ENCODE assay signal across 8 cellular contexts in genomic region chr19:10431943-10432735, GRCh38. TPM values are rescaled to one million over a fixed set of nuclear protein-coding genes. Genes with fewer than 3 reads are reported as not detected.
DNase-seq lines count a peak whose midpoint lies in the region; ATAC-seq and TF ChIP-seq lines count a peak whose summit lies in the region.

No MANE protein-coding gene starts in this region.

- no peaks in the 10 kb centered on the region for H3K9me3 Mint-ChIP-seq in activated naive CD4-positive, alpha-beta T cell treated with anti-CD3 and anti-CD28 coated beads, Interleukin-2, amount 50 U/mL, for 24 hours

- H3K27me3 ChIP-seq in right atrium auricular region: no peaks in the 10 kb centered on the region
- H3K27me3 ChIP-seq in skeletal muscle tissue (ENCODE audit: control insufficient read depth in 3 of 3, insufficient read depth in 3 of 3, low read length in 3 of 3): no peaks in the 10 kb centered on the region

- H3K27ac Mint-ChIP-seq in activated naive CD4-positive, alpha-beta T cell treated with anti-CD3 and anti-CD28 coated beads, Interleukin-2, amount 50 U/mL, for 24 hours: no peak overlapping the region

- H3K4me1 Mint-ChIP-seq in activated naive CD4-positive, alpha-beta T cell treated with anti-CD3 and anti-CD28 coated beads, Interleukin-2, amount 50 U/mL, for 24 hours: peaks cover 37% of the 10 kb centered on the region

- H3K4me3 ChIP-seq in right atrium auricular region (peak overlapping the region; percentile 56 to 68), skeletal muscle tissue (ENCODE audit: low read length in 3 of 3) (peak overlapping the region; percentile 74 to 90 (median 74))

- H3K36me3 ChIP-seq in right atrium auricular region (no peaks in the 10 kb centered on the region), skeletal muscle tissue (ENCODE audit: control insufficient read depth in 3 of 3, insufficient read depth in 3 of 3, low read length in 3 of 3) (peaks cover 0 to 2% (median 0%) of the 10 kb centered on the region in 3 donors)

- no peaks in the 10 kb centered on the region for H3K36me3 Mint-ChIP-seq in activated naive CD4-positive, alpha-beta T cell treated with anti-CD3 and anti-CD28 coated beads, Interleukin-2, amount 50 U/mL, for 24 hours

- H3K4me1 ChIP-seq in right atrium auricular region: peaks cover 0 to 30% of the 10 kb centered on the region in 2 donors
- H3K4me1 ChIP-seq in skeletal muscle tissue (ENCODE audit: control insufficient read depth in 3 of 3, insufficient read depth in 3 of 3, low read length in 3 of 3): peaks cover 15 to 37% (median 35%) of the 10 kb centered on the region in 3 donors

- no peak for TF ChIP-seq CTCF in right atrium auricular region (IDR thresholded peaks at IDR 0.05)

- peak overlapping the region; percentile 73 to 95 (median 87) for H3K9ac ChIP-seq in skeletal muscle tissue (ENCODE audit: low read depth in 1 of 3, low read length in 3 of 3)

- H3K9me3 ChIP-seq in right atrium auricular region: no peaks in the 10 kb centered on the region
- no peaks in the 10 kb centered on the region for H3K9me3 ChIP-seq in skeletal muscle tissue (ENCODE audit: control insufficient read depth in 3 of 3, low read length in 3 of 3)

- no peak for ATAC-seq in HG02588 (IDR thresholded peaks at IDR 0.05; ENCODE audit: unreplicated experiment)

- DNase-seq in GM04504 (ENCODE audit: low read depth) (peak; percentile 21), RKO (ENCODE audit: low spot score) (peak; percentile 52), right atrium auricular region (ENCODE audit: low spot score) (no peak), Kasumi-1 (lab: John Stamatoyannopoulos, UW) (no peak), midbrain (lab: John Stamatoyannopoulos, UW) (no peak)

- H3K27ac ChIP-seq in right atrium auricular region (peak overlapping the region; percentile 8 to 64), skeletal muscle tissue (ENCODE audit: low read depth, low read length) (peak overlapping the region; percentile 96)

- peak overlapping the region; percentile 90 for H3K4me3 Mint-ChIP-seq in activated naive CD4-positive, alpha-beta T cell treated with anti-CD3 and anti-CD28 coated beads, Interleukin-2, amount 50 U/mL, for 24 hours

- H3K27me3 Mint-ChIP-seq in activated naive CD4-positive, alpha-beta T cell treated with anti-CD3 and anti-CD28 coated beads, Interleukin-2, amount 50 U/mL, for 24 hours: peaks cover 18% of the 10 kb centered on the region

RNA-seq across cellular contexts. Expression of gene PDE4A, which starts 11.8 kb away (rescaled TPM):
- 1 to 10 TPM; 9.4 to 9.9 TPM for total RNA-seq in right atrium auricular region
- total RNA-seq in skeletal muscle tissue: 1.0 TPM

RNA-seq across cellular contexts. Expression of gene CDC37, which starts 28.8 kb away (rescaled TPM):
- total RNA-seq in right atrium auricular region (100 to 1,000 TPM; 130 to 131 TPM), skeletal muscle tissue (73.1 TPM)

RNA-seq across cellular contexts. Expression of gene TYK2, which starts 51.8 kb away (rescaled TPM):
- total RNA-seq in right atrium auricular region: 10 to 100 TPM; 31.7 to 58.8 TPM
- 38.1 TPM for total RNA-seq in skeletal muscle tissue

Comparison
In these comparisons a context has a peak if more than half of its experiments do, and no peak if none do; other contexts are left out.
1. DNase-seq: peak in GM04504 (single experiment) and RKO (single experiment); none in right atrium auricular region (single experiment), Kasumi-1 (0 of 2) and midbrain (single experiment).